In the genomic region with DNA sequence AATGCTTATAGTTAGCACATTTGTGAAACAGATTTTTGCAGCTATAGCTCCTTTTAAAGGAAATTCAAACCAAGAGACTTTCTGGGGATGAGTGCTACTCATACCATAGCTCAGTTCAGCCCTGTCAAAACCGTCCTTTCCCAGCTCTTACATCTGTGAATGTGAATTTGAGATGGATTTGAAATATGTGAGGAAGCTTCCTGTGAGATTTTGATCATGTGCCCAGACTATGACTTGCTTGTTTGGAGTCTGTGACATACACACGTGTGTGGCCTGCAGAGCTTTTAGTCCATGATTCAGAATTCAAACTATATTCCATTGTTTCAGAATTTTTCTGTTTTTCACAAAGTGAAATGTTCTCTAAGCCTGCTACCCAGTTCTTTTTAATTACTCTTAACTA, we compare ENCODE assay signal across 1 cellular context.
A peak's percentile ranks its signal among the peaks of the same experiment; 100 is the strongest.
TF ChIP-seq lines count a peak whose summit lies in the region.

No MANE protein-coding gene starts in this region.

TF ChIP-seq in SK-N-SH, 30 proteins besides CTCF, POLR2A, EP300 and RAD21 (continued from another document):
- TF ChIP-seq, protein P1, sequence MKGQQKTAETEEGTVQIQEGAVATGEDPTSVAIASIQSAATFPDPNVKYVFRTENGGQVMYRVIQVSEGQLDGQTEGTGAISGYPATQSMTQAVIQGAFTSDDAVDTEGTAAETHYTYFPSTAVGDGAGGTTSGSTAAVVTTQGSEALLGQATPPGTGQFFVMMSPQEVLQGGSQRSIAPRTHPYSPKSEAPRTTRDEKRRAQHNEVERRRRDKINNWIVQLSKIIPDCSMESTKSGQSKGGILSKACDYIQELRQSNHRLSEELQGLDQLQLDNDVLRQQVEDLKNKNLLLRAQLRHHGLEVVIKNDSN (IDR thresholded peaks at IDR 0.05; ENCODE audit: borderline replicate concordance, low read depth) = peak; percentile 63; the same call in 1 of the 2 replicates
- TF ChIP-seq TCF12 (IDR thresholded peaks at IDR 0.05) (peak; percentile 81), ELF1 (IDR thresholded peaks at IDR 0.05) (no peak), FOXJ3 (CRISPR knock-in tag; IDR thresholded peaks at IDR 0.05) (no peak), GABPA (IDR thresholded peaks at IDR 0.05; ENCODE audit: low read depth) (no peak), RFX5 (IDR thresholded peaks at IDR 0.05; ENCODE audit: low read length) (no peak), YY1 (IDR thresholded peaks at IDR 0.05; ENCODE audit: low read depth) (no peak), TAF1 (IDR thresholded peaks at IDR 0.05; ENCODE audit: borderline replicate concordance, low read depth, low read length) (no peak), IRF3 (IDR thresholded peaks at IDR 0.05; ENCODE audit: low read depth, low read length) (no peak), POLR2AphosphoS5 (IDR thresholded peaks at IDR 0.05; ENCODE audit: low read depth, low read length) (no peak), FOXM1 (IDR thresholded peaks at IDR 0.05; ENCODE audit: low read depth) (no peak), MAX (IDR thresholded peaks at IDR 0.05; ENCODE audit: low read depth) (peak; percentile 84; the same call in 1 of the 2 replicates), NRF1 (IDR thresholded peaks at IDR 0.05; ENCODE audit: low read depth, low read length) (no peak), FOSL2 (IDR thresholded peaks at IDR 0.05; ENCODE audit: borderline replicate concordance, low read depth) (peak; percentile 74; the same call in 1 of the 2 replicates), SIN3A (IDR thresholded peaks at IDR 0.05; ENCODE audit: borderline replicate concordance, low read depth, low read length) (peak; percentile 52; the same call in 1 of the 2 replicates), JUND (IDR thresholded peaks at IDR 0.05) (0 out of 2 replicates have a peak, but pooled peaks have one; percentile 54), MXI1 (IDR thresholded peaks at IDR 0.05; ENCODE audit: low read depth, low read length) (no peak), MEF2A (IDR thresholded peaks at IDR 0.05; ENCODE audit: borderline replicate concordance, low read depth) (no peak), RXRA (IDR thresholded peaks at IDR 0.05; ENCODE audit: borderline replicate concordance, low read depth) (no peak), NFIC (IDR thresholded peaks at IDR 0.05; ENCODE audit: borderline replicate concordance) (peak; percentile 72), CHD2 (IDR thresholded peaks at IDR 0.05; ENCODE audit: low read length, partially characterized antibody) (no peak), ZBTB33 (IDR thresholded peaks at IDR 0.05; ENCODE audit: borderline replicate concordance, low read depth) (no peak), GATA2 (CRISPR knock-in tag; IDR thresholded peaks at IDR 0.05) (no peak), REST (IDR thresholded peaks at IDR 0.05; ENCODE audit: low read depth, low read length) (no peak)
- TF ChIP-seq, protein P2, sequence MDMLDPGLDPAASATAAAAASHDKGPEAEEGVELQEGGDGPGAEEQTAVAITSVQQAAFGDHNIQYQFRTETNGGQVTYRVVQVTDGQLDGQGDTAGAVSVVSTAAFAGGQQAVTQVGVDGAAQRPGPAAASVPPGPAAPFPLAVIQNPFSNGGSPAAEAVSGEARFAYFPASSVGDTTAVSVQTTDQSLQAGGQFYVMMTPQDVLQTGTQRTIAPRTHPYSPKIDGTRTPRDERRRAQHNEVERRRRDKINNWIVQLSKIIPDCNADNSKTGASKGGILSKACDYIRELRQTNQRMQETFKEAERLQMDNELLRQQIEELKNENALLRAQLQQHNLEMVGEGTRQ (IDR thresholded peaks at IDR 0.05; ENCODE audit: borderline replicate concordance, low read depth, low read length) = no peak
TF ChIP-seq in SK-N-SH: peak in this region for 8.
